Comparison of ENCODE assay signal across 11 cellular contexts in the genomic region with DNA sequence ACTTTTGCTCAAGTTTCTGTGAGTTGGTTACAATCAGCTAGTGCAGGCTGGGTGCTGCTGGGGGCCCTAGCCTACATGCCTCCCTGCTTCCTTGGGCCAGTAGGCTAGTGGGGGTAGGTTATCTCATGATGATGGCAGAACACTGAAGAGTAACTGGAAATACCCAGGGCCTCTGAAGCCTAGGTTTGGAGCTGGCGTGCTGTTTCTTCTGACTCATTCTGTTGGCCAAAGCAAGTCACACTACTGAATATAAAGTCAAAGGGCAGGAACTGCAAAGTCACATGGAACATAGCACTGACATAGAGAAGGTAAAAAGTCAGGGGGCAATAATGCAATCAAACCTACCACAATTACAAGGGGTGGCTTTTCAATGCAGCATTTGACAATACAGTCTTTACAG. TPM values are rescaled to one million over a fixed set of nuclear protein-coding genes. Genes with fewer than 3 reads are reported as not detected.
DNase-seq lines count a peak whose midpoint lies in the region; ATAC-seq and TF ChIP-seq lines count a peak whose summit lies in the region.
"Had no signal": no experiment of that assay in that cellular context is flagged by ENCODE, and none has a peak within 500 bp of the region (broad histone marks: within the 10 kb centered on the region; RNA-seq: fewer than 3 reads in every experiment).

No MANE protein-coding gene starts in this region.

- no peaks in the 10 kb centered on the region for H3K36me3 ChIP-seq in neural progenitor cell

- no peaks in the 10 kb centered on the region for H3F3A ChIP-seq in neural progenitor cell (ENCODE audit: low read depth)

- H3K9me3 ChIP-seq in neural progenitor cell (ENCODE audit: low read depth) = no peaks in the 10 kb centered on the region
- H3K9me3 ChIP-seq: psoas muscle had no signal

- H3K9me3 Mint-ChIP-seq in neural progenitor cell (no peaks in the 10 kb centered on the region), endothelial cell (ENCODE audit: unreplicated experiment) (no peaks in the 10 kb centered on the region)

- H3K79me2 ChIP-seq in neural progenitor cell (ENCODE audit: low read depth) = no peaks in the 10 kb centered on the region

- H3K4me1 Mint-ChIP-seq in neural progenitor cell (peaks cover 21% of the 10 kb centered on the region), endothelial cell (ENCODE audit: unreplicated experiment) (peaks cover 16% of the 10 kb centered on the region)

- H3K27me3 ChIP-seq in neural progenitor cell = no peaks in the 10 kb centered on the region

- H3K4me2 ChIP-seq in neural progenitor cell = no peak overlapping the region

- no peaks in the 10 kb centered on the region for H4K20me1 ChIP-seq in neural progenitor cell (ENCODE audit: low read depth)

- peak; percentile 78 for ATAC-seq in GM21717 (IDR thresholded peaks at IDR 0.05; ENCODE audit: unreplicated experiment)
- no peak for ATAC-seq in HG02885 (IDR thresholded peaks at IDR 0.05; ENCODE audit: poor library complexity, unreplicated experiment)
- ATAC-seq: psoas muscle had no signal

- DNase-seq in ELR (ENCODE audit: low read depth) (peak; percentile 25), kidney glomerular epithelial cell (lab: John Stamatoyannopoulos, UW) (peak; percentile 43), putamen (ENCODE audit: low spot score) (no peak), neural progenitor cell (ENCODE audit: low spot score) (no peak), endothelial cell (ENCODE audit: low spot score) (no peak)
- DNase-seq in activated CD4-positive, alpha-beta T cell treated with anti-CD3 and anti-CD28 coated beads, Interleukin-2, amount 50 U/mL, for 48 hours = peak; percentile 31 to 49
- DNase-seq: NCI-H510A, psoas muscle had no signal

- H3K4me1 ChIP-seq in neural progenitor cell = peaks cover 5% of the 10 kb centered on the region
- H3K4me1 ChIP-seq: psoas muscle had no signal

- H3K36me3 Mint-ChIP-seq in neural progenitor cell = peaks cover 2% of the 10 kb centered on the region
- no peaks in the 10 kb centered on the region for H3K36me3 Mint-ChIP-seq in endothelial cell (ENCODE audit: low read depth, unreplicated experiment)

- H3K9ac ChIP-seq in neural progenitor cell = no peak overlapping the region

- H3K27me3 Mint-ChIP-seq in neural progenitor cell (ENCODE audit: insufficient read depth, low read depth) (peaks cover 4% of the 10 kb centered on the region), endothelial cell (ENCODE audit: unreplicated experiment) (peaks cover 5% of the 10 kb centered on the region)

- no peak overlapping the region for H3K27ac Mint-ChIP-seq in neural progenitor cell
- no peak overlapping the region for H3K27ac Mint-ChIP-seq in endothelial cell (ENCODE audit: unreplicated experiment)

- H2AFZ ChIP-seq in neural progenitor cell (replicated peaks) = no peak overlapping the region

- H3K4me3 ChIP-seq in neural progenitor cell = no peak overlapping the region
- H3K4me3 ChIP-seq: psoas muscle, SK-N-MC had no signal

- H3K27ac ChIP-seq in neural progenitor cell = no peak overlapping the region
- H3K27ac ChIP-seq: psoas muscle, SK-N-MC had no signal

- H3K4me3 Mint-ChIP-seq in neural progenitor cell = no peak overlapping the region
- no peak overlapping the region for H3K4me3 Mint-ChIP-seq in endothelial cell (ENCODE audit: unreplicated experiment)

- TF ChIP-seq CTCF in neural progenitor cell (IDR thresholded peaks at IDR 0.05) = no peak
- no peak for TF ChIP-seq CTCF in endothelial cell (IDR thresholded peaks at IDR 0.05; ENCODE audit: unreplicated experiment)

RNA-seq across cellular contexts. Expression of gene RASGRP1, which starts 34.5 kb away (rescaled TPM):
- total RNA-seq in neural progenitor cell (ENCODE audit: low replicate concordance) (2.5 and 3.8 TPM in 2 replicates), endothelial cell (ENCODE audit: unreplicated experiment) (0.49 TPM)

Comparison
In these comparisons a context has a peak if more than half of its experiments do, and no peak if none do; other contexts are left out.
1. DNase-seq: peak in ELR (single experiment), activated CD4-positive, alpha-beta T cell treated with anti-CD3 and anti-CD28 coated beads, Interleukin-2, amount 50 U/mL, for 48 hours (2 of 2) and kidney glomerular epithelial cell (single experiment); none in putamen (single experiment), neural progenitor cell (single experiment) and endothelial cell (single experiment).